27 cellular contexts compared by ENCODE assay signal in genomic region chr7:48112431-48113165, GRCh38. TPM values are rescaled to one million over a fixed set of nuclear protein-coding genes. Genes with fewer than 3 reads are reported as not detected.
DNase-seq lines count a peak whose midpoint lies in the region; ATAC-seq, FAIRE-seq and TF ChIP-seq lines count a peak whose summit lies in the region.
"Had no signal": no experiment of that assay in that cellular context is flagged by ENCODE, and none has a peak within 500 bp of the region (broad histone marks: within the 10 kb centered on the region; RNA-seq: fewer than 3 reads in every experiment).

No MANE protein-coding gene starts in this region.

- WGBS in IMR-90 (ENCODE audit: extremely low coverage in 2 of 2, insufficient read length in 1 of 2), 2 experiments, result no CpG with 5 or more reads among the region's 6 CpGs
- 75% methylated on average over 6 of the region's 6 CpGs for WGBS in right lobe of liver (ENCODE audit: insufficient coverage, low coverage, low lambda C conversion rate, missing lambda C conversion rate)

- H3K79me1 ChIP-seq in IMR-90 (ENCODE audit: low read depth in 1 of 2, low read length in 2 of 2), result no peaks in the 10 kb centered on the region

- H4K5ac ChIP-seq in IMR-90 (ENCODE audit: low read depth, low read length), result no peak overlapping the region

- peak; percentile 64 for DNase-seq in AG10803 (ENCODE audit: low read depth)
- peak; percentile 70 for DNase-seq in IMR-90
- DNase-seq in bronchial epithelial cell (ENCODE audit: low read depth), result peak; percentile 60
- peak; percentile 70 for DNase-seq in iris pigment epithelial cell (ENCODE audit: low read depth)
- no peak for DNase-seq in right lobe of liver
- no peak for DNase-seq in nephron progenitor cell
- DNase-seq in 8988T, result no peak
- DNase-seq: activated CD4-positive, alpha-beta memory T cell treated with anti-CD3 and anti-CD28 coated beads for 36 hours; activated CD8-positive, alpha-beta memory T cell treated with anti-CD3 and anti-CD28 coated beads, Interleukin-2, amount 50 U/mL, for 48 hours; Caco-2; DND-41; gastrocnemius medialis; hypothalamus; NCI-H1105 treated with DMSO at 0.1 percent for 48 hours; NCI-H2029 treated with DMSO at 0.1 percent for 48 hours; NCI-H82; stimulated activated CD8-positive, alpha-beta memory T cell treated with anti-CD3 and anti-CD28 coated beads, Interleukin-4, amount 100 ng/mL, for 48 hours; T-helper 9 cell; upper lobe of right lung had no signal

- peaks cover 4% of the 10 kb centered on the region for H3K9me3 Mint-ChIP-seq in nephron progenitor cell
- H3K9me3 Mint-ChIP-seq: activated CD4-positive, alpha-beta memory T cell treated with anti-CD3 and anti-CD28 coated beads for 36 hours; activated naive CD4-positive, alpha-beta T cell treated with anti-CD3 and anti-CD28 coated beads, Interleukin-2, amount 50 U/mL, for 72 hours; activated T-helper 2 cell treated with anti-CD3 and anti-CD28 coated beads, Interferon-gamma antibody, Interleukin-2, Interleukin-4, amounts not matched to agents 10 μg/mL and 5 μg/mL and 100 μg/mL, durations not matched to agents 14 hours and 24 hours and 36 hours; natural killer cell treated with Interleukin-12 subunit alpha and Interleukin-12 subunit beta and Interleukin-15 and Interleukin-18, amount 100 ng/mL, for 72 hours had no signal

- no peak overlapping the region for H2AK5ac ChIP-seq in IMR-90 (ENCODE audit: low read depth, low read length)

- H3K27ac ChIP-seq in IMR-90 (ENCODE audit: insufficient read depth, low read length), result no peak overlapping the region
- H3K27ac ChIP-seq in right lobe of liver, result no peak overlapping the region
- H3K27ac ChIP-seq: BLaER1, gastrocnemius medialis, upper lobe of right lung had no signal

- H3K4me1 Mint-ChIP-seq in nephron progenitor cell, result peaks cover 39% of the 10 kb centered on the region

- no peak overlapping the region for H2AFZ ChIP-seq in IMR-90 (replicated peaks; ENCODE audit: low read length, poor library complexity)

- peaks cover 8% of the 10 kb centered on the region; the same call in 1 of the 2 replicates for H3K9me1 ChIP-seq in IMR-90 (ENCODE audit: insufficient read depth, low read length)

- H3K27me3 ChIP-seq in IMR-90 (ENCODE audit: control insufficient read depth, insufficient read depth, low read length) (no peaks in the 10 kb centered on the region), bronchial epithelial cell (ENCODE audit: control insufficient read depth, insufficient read depth, low read length) (no peaks in the 10 kb centered on the region), right lobe of liver (no peaks in the 10 kb centered on the region)
- H3K27me3 ChIP-seq: BLaER1, gastrocnemius medialis, upper lobe of right lung had no signal

- H3K56ac ChIP-seq in IMR-90 (ENCODE audit: extremely low read depth, insufficient read depth, low read length), result no peak overlapping the region

- peak; percentile 82 for ATAC-seq in IMR-90 (ENCODE audit: low read depth)
- no peak for ATAC-seq in GM21619 (IDR thresholded peaks at IDR 0.05; ENCODE audit: unreplicated experiment)
- ATAC-seq in right lobe of liver, result no peak
- ATAC-seq: activated naive CD4-positive, alpha-beta T cell treated with anti-CD3 and anti-CD28 coated beads, Interleukin-2, amount 50 U/mL, for 72 hours; gastrocnemius medialis; natural killer cell treated with Interleukin-12 subunit alpha and Interleukin-12 subunit beta and Interleukin-15 and Interleukin-18, amount 100 ng/mL, for 72 hours; Right ventricle myocardium inferior; sciatic nerve; WTC11 had no signal

- no peak for TF ChIP-seq RAD21 in IMR-90 (IDR thresholded peaks at IDR 0.05; ENCODE audit: low read length)

- no peak overlapping the region for H3K23ac ChIP-seq in IMR-90 (ENCODE audit: low read depth, low read length)

- no peak overlapping the region for H2BK5ac ChIP-seq in IMR-90 (ENCODE audit: low read depth, low read length, poor library complexity, severe bottlenecking)

- H4K20me1 ChIP-seq in IMR-90 (ENCODE audit: insufficient read depth, low read length), result no peaks in the 10 kb centered on the region
- H4K20me1 ChIP-seq: BLaER1 had no signal

- H3K27me3 Mint-ChIP-seq in nephron progenitor cell (ENCODE audit: low read depth, poor library complexity), result peaks cover 7% of the 10 kb centered on the region
- H3K27me3 Mint-ChIP-seq: activated CD4-positive, alpha-beta memory T cell treated with anti-CD3 and anti-CD28 coated beads for 36 hours had no signal

- TF ChIP-seq CTCF in AG10803 (conservative IDR thresholded peaks at IDR 0.05; ENCODE audit: low read length) (no peak), IMR-90 (conservative IDR thresholded peaks at IDR 0.05; ENCODE audit: low read depth, low read length) (no peak), bronchial epithelial cell (IDR thresholded peaks at IDR 0.05; ENCODE audit: insufficient read depth, low read length, severe bottlenecking) (no peak), right lobe of liver (IDR thresholded peaks at IDR 0.05) (no peak), nephron progenitor cell (IDR thresholded peaks at IDR 0.05) (no peak)

- CTCF ChIA-PET in IMR-90 (lab: Yijun Ruan, JAX), result no interaction called here

- TF ChIP-seq POLR2A in IMR-90 (IDR thresholded peaks at IDR 0.05; ENCODE audit: low read depth, low read length) (no peak), right lobe of liver (IDR thresholded peaks at IDR 0.05) (no peak)

- peak overlapping the region; percentile 18; the same call in 1 of the 2 replicates for H3K18ac ChIP-seq in IMR-90 (ENCODE audit: low read depth, low read length)

- no TSS peak for BruUV-seq in IMR-90 (replicated peaks; lab: Mats Ljungman, UMichigan)

- intact Hi-C loops in IMR-90 (cut with micrococcal nuclease), result loop anchor here (5.0 kb wide), 2 partner anchors 75 to 845 kb away; partner anchors contain the start of gene C7orf57
- intact Hi-C loops in right lobe of liver (cut with DNase I), result no loop called here

- H3K9me3 ChIP-seq in IMR-90 (ENCODE audit: control insufficient read depth, insufficient read depth, low read length) (no peaks in the 10 kb centered on the region), right lobe of liver (no peaks in the 10 kb centered on the region)
- H3K9me3 ChIP-seq: BLaER1, Caco-2, gastrocnemius medialis, upper lobe of right lung had no signal

- H2BK15ac ChIP-seq in IMR-90 (ENCODE audit: low read depth, low read length), result no peak overlapping the region

- no peak overlapping the region for H2BK20ac ChIP-seq in IMR-90 (ENCODE audit: low read depth, low read length)

- 0 out of 2 replicates have a peak overlapping the region, but pooled peaks have one; percentile 8 for H3K4ac ChIP-seq in IMR-90 (ENCODE audit: low read depth, low read length)

- in situ Hi-C loops in IMR-90 (cut with MboI; ENCODE audit: low sequenced_read_pairs), result loop anchor here (25.0 kb wide), 1 partner anchor 850 kb away; no protein-coding TSS in a partner anchor

- no peak overlapping the region for H3K27ac Mint-ChIP-seq in nephron progenitor cell
- H3K27ac Mint-ChIP-seq: activated CD4-positive, alpha-beta memory T cell treated with anti-CD3 and anti-CD28 coated beads for 36 hours; activated T-helper 2 cell treated with anti-CD3 and anti-CD28 coated beads, Interferon-gamma antibody, Interleukin-2, Interleukin-4, amounts not matched to agents 10 μg/mL and 5 μg/mL and 100 μg/mL, durations not matched to agents 14 hours and 24 hours and 36 hours; WTC11 had no signal

- H3K4me1 ChIP-seq in IMR-90 (ENCODE audit: control insufficient read depth, insufficient read depth, low read length), result peaks cover 6% of the 10 kb centered on the region
- H3K4me1 ChIP-seq in right lobe of liver, result peaks cover 0 to 14% (median 6%) of the 10 kb centered on the region in 4 donors
- H3K4me1 ChIP-seq: BLaER1, gastrocnemius medialis, upper lobe of right lung had no signal

- H3K4me2 ChIP-seq in IMR-90 (ENCODE audit: low read depth, low read length), result no peak overlapping the region; the same call in none of the 2 replicates
- H3K4me2 ChIP-seq: BLaER1 had no signal

- H3K36me3 ChIP-seq in IMR-90 (ENCODE audit: control insufficient read depth, insufficient read depth, low read length) (peaks cover 15% of the 10 kb centered on the region), bronchial epithelial cell (ENCODE audit: control insufficient read depth, insufficient read depth, low read length) (peaks cover 3% of the 10 kb centered on the region), right lobe of liver (peaks cover 0 to 12% (median 0%) of the 10 kb centered on the region in 4 donors)
- H3K36me3 ChIP-seq: BLaER1 had no signal

- H4K8ac ChIP-seq in IMR-90 (ENCODE audit: low read depth in 2 of 2, low read length in 2 of 2), result no peak overlapping the region

- H3K4me3 Mint-ChIP-seq in nephron progenitor cell, result no peak overlapping the region
- H3K4me3 Mint-ChIP-seq: activated CD4-positive, alpha-beta memory T cell treated with anti-CD3 and anti-CD28 coated beads for 36 hours; natural killer cell treated with Interleukin-12 subunit alpha and Interleukin-12 subunit beta and Interleukin-15 and Interleukin-18, amount 100 ng/mL, for 72 hours; WTC11 had no signal

- POLR2A ChIA-PET in IMR-90 (lab: Charles Lee; ENCODE audit: unreplicated experiment), result no interaction called here

- no peak for FAIRE-seq in bronchial epithelial cell (lab: Jason Lieb, UNC)

- dilution Hi-C loops in IMR-90 (cut with HindIII; ENCODE audit: low sequenced_read_pairs, unreplicated experiment), result loop anchor here (25.0 kb wide), 1 partner anchor 125 kb away; the partner anchor contains the start of gene HUS1

- H2BK120ac ChIP-seq in IMR-90 (ENCODE audit: low read depth, low read length), result peak overlapping the region; percentile 53

- H3K4me3 ChIP-seq in AG10803 (ENCODE audit: low read length) (no peak overlapping the region), IMR-90 (ENCODE audit: insufficient read depth, low read depth, low read length) (no peak overlapping the region), bronchial epithelial cell (ENCODE audit: low read depth, low read length) (no peak overlapping the region), right lobe of liver (no peak overlapping the region)
- H3K4me3 ChIP-seq: BLaER1, gastrocnemius medialis, upper lobe of right lung had no signal

- H2AK9ac ChIP-seq in IMR-90 (replicated peaks; ENCODE audit: low read depth, low read length, poor library complexity), result no peak overlapping the region

- no peak overlapping the region; the same call in 1 of the 2 replicates for H3K14ac ChIP-seq in IMR-90 (replicated peaks; ENCODE audit: low read depth, low read length)

- H3K36me3 Mint-ChIP-seq in nephron progenitor cell (ENCODE audit: low read depth), result peaks cover 9% of the 10 kb centered on the region

- H3K9ac ChIP-seq in IMR-90 (ENCODE audit: low read depth, low read length), result no peak overlapping the region
- H3K9ac ChIP-seq: BLaER1 had no signal

- H4K91ac ChIP-seq in IMR-90 (ENCODE audit: insufficient read depth, low read depth, low read length), result 0 out of 2 replicates have a peak overlapping the region, but pooled peaks have one; percentile 0

RNA-seq across cellular contexts. Expression of gene UPP1, which starts 23.5 kb away (rescaled TPM):
- total RNA-seq in IMR-90 (2012; rRNA removed) (3.9 and 4.2 TPM in 2 replicates), bronchial epithelial cell (762 and 1,034 TPM in 2 replicates), right lobe of liver (10 to 100 TPM in 4 of 6 experiments, 1 to 10 TPM in 2; 7.3 to 19.8 (median 13.1) TPM)
- 14.5 and 17.0 TPM in 2 replicates for polyA plus RNA-seq in IMR-90 (2012; rRNA removed)
- polyA plus RNA-seq in IMR-90 (2012; cell fraction: cytosol; rRNA removed), result 13.7 and 14.6 TPM in 2 replicates
- polyA plus RNA-seq in IMR-90 (2012; cell fraction: nucleus; rRNA removed; ENCODE audit: low replicate concordance), result 47.9 and 58.8 TPM in 2 replicates

RNA-seq across cellular contexts. Expression of gene ABCA13, which starts 58.7 kb away (rescaled TPM):
- total RNA-seq in IMR-90 (2012; rRNA removed) (under 0.01 TPM in 2 replicates), bronchial epithelial cell (0.79 and 1.2 TPM in 2 replicates), right lobe of liver (1 to 10 TPM in 3 of 6 experiments, under 1 TPM in 3; 0.43 to 2.6 (median 0.84) TPM)
- 0.04 and 0.07 TPM in 2 replicates for polyA plus RNA-seq in IMR-90 (2012; rRNA removed)
- 0.01 and 0.02 TPM in 2 replicates for polyA plus RNA-seq in IMR-90 (2012; cell fraction: cytosol; rRNA removed)
- 0.01 and 0.06 TPM in 2 replicates for polyA plus RNA-seq in IMR-90 (2012; cell fraction: nucleus; rRNA removed; ENCODE audit: low replicate concordance)
- total RNA-seq: activated CD4-positive, alpha-beta memory T cell treated with anti-CD3 and anti-CD28 coated beads for 36 hours; activated naive CD4-positive, alpha-beta T cell treated with anti-CD3 and anti-CD28 coated beads, Interleukin-2, amount 50 U/mL, for 72 hours; natural killer cell treated with Interleukin-12 subunit alpha and Interleukin-12 subunit beta and Interleukin-15 and Interleukin-18, amount 100 ng/mL, for 72 hours; Right ventricle myocardium inferior had no signal

Comparison
In these comparisons a context has a peak if more than half of its experiments do, and no peak if none do; other contexts are left out.
1. DNase-seq: peak in AG10803 (single experiment), IMR-90 (single experiment), bronchial epithelial cell (single experiment) and iris pigment epithelial cell (single experiment); none in right lobe of liver (0 of 3), nephron progenitor cell (single experiment) and 8988T (single experiment).
2. RNA of gene UPP1, which starts 23.5 kb away (total RNA-seq): 762 to 1,034 TPM in bronchial epithelial cell; 7.3 to 19.8 TPM in right lobe of liver and 3.9 to 4.2 TPM in IMR-90; every median in the first group is over 10 times any median in the second.